ENCODE assay signal across 1 cellular context in the genomic region with DNA sequence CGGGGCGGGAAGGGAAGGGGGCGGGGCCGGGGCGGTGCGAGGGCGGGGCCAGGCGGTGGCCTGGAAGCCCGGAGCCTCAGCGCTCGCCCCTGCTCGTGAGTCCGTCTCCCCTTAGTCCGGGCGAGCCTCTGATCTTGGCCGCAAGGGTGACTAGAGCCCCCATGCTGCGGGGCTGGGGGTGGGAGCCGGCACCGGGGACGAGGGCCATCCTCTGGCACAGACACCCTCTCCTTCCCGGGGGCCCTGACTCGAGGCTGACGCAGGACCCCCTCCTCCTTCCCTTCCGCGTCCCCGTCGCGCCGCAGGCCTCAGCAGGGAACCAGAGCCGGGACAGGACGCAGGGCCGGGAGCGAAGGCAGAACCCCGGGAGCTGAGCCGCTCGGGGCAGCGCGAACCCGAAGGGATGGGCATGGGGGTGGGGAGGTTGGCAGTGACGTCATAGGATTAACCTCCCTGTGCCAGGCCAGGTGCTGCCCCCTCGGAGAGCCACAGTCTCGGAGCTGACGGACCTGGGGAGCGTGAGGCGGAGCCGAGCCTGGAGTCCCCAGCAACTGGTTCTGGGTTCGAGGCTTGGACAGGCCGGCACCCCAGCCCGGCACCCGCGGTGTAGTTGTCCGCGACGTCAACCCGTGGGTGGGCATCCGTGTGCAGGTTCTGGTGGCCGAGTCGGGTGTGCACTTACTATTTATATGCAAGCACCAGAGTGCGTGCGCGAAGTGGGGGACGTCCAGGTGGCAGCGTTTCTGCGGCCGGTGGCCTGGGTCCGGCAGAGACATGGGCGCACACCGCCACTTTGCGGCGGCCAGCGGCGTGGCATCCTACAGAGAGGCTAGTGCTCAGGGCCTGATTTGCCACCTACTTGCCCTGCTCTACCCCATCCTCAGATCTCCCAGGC.
TF ChIP-seq lines count a peak whose summit lies in the region.

No MANE protein-coding gene starts in this region.

TF ChIP-seq in HepG2, 621 proteins besides CTCF, POLR2A, EP300 and RAD21 (continued from another document and continues in another):
- TF ChIP-seq GABPA (IDR thresholded peaks at IDR 0.05; ENCODE audit: low read depth, low read length), result no peak
- no peak for TF ChIP-seq GABPA (CRISPR knock-in tag; IDR thresholded peaks at IDR 0.05; ENCODE audit: low read depth)
- TF ChIP-seq ZSCAN21 (CRISPR knock-in tag; IDR thresholded peaks at IDR 0.05; ENCODE audit: borderline replicate concordance), result peak; percentile 87; the same call in 1 of the 2 replicates
- TF ChIP-seq, protein P1, sequence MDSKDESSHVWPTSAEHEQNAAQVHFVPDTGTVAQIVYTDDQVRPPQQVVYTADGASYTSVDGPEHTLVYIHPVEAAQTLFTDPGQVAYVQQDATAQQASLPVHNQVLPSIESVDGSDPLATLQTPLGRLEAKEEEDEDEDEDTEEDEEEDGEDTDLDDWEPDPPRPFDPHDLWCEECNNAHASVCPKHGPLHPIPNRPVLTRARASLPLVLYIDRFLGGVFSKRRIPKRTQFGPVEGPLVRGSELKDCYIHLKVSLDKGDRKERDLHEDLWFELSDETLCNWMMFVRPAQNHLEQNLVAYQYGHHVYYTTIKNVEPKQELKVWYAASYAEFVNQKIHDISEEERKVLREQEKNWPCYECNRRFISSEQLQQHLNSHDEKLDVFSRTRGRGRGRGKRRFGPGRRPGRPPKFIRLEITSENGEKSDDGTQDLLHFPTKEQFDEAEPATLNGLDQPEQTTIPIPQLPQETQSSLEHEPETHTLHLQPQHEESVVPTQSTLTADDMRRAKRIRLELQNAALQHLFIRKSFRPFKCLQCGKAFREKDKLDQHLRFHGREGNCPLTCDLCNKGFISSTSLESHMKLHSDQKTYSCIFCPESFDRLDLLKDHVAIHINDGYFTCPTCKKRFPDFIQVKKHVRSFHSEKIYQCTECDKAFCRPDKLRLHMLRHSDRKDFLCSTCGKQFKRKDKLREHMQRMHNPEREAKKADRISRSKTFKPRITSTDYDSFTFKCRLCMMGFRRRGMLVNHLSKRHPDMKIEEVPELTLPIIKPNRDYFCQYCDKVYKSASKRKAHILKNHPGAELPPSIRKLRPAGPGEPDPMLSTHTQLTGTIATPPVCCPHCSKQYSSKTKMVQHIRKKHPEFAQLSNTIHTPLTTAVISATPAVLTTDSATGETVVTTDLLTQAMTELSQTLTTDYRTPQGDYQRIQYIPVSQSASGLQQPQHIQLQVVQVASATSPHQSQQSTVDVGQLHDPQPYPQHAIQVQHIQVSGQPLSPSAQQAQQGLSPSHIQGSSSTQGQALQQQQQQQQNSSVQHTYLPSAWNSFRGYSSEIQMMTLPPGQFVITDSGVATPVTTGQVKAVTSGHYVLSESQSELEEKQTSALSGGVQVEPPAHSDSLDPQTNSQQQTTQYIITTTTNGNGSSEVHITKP (CRISPR knock-in tag; IDR thresholded peaks at IDR 0.05; ENCODE audit: low read depth), result 0 out of 2 replicates have a peak, but pooled peaks have one; percentile 41
- no peak for TF ChIP-seq PLRG1 (conservative IDR thresholded peaks at IDR 0.05)
- TF ChIP-seq, protein P2, sequence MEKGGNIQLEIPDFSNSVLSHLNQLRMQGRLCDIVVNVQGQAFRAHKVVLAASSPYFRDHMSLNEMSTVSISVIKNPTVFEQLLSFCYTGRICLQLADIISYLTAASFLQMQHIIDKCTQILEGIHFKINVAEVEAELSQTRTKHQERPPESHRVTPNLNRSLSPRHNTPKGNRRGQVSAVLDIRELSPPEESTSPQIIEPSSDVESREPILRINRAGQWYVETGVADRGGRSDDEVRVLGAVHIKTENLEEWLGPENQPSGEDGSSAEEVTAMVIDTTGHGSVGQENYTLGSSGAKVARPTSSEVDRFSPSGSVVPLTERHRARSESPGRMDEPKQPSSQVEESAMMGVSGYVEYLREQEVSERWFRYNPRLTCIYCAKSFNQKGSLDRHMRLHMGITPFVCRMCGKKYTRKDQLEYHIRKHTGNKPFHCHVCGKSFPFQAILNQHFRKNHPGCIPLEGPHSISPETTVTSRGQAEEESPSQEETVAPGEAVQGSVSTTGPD (CRISPR knock-in tag; IDR thresholded peaks at IDR 0.05), result no peak
- TF ChIP-seq ZSCAN29 (CRISPR knock-in tag; conservative IDR thresholded peaks at IDR 0.05), result no peak
- TF ChIP-seq HHEX (CRISPR knock-in tag; IDR thresholded peaks at IDR 0.05), result no peak
- TF ChIP-seq SNRNP70 (IDR thresholded peaks at IDR 0.05; ENCODE audit: low read depth, low read length), result no peak
- TF ChIP-seq, protein P3, sequence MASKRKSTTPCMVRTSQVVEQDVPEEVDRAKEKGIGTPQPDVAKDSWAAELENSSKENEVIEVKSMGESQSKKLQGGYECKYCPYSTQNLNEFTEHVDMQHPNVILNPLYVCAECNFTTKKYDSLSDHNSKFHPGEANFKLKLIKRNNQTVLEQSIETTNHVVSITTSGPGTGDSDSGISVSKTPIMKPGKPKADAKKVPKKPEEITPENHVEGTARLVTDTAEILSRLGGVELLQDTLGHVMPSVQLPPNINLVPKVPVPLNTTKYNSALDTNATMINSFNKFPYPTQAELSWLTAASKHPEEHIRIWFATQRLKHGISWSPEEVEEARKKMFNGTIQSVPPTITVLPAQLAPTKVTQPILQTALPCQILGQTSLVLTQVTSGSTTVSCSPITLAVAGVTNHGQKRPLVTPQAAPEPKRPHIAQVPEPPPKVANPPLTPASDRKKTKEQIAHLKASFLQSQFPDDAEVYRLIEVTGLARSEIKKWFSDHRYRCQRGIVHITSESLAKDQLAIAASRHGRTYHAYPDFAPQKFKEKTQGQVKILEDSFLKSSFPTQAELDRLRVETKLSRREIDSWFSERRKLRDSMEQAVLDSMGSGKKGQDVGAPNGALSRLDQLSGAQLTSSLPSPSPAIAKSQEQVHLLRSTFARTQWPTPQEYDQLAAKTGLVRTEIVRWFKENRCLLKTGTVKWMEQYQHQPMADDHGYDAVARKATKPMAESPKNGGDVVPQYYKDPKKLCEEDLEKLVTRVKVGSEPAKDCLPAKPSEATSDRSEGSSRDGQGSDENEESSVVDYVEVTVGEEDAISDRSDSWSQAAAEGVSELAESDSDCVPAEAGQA (IDR thresholded peaks at IDR 0.05; ENCODE audit: low read depth), result no peak
- TF ChIP-seq, protein P3 (CRISPR knock-in tag; IDR thresholded peaks at IDR 0.05; ENCODE audit: borderline replicate concordance), result no peak
- TF ChIP-seq, protein P4, sequence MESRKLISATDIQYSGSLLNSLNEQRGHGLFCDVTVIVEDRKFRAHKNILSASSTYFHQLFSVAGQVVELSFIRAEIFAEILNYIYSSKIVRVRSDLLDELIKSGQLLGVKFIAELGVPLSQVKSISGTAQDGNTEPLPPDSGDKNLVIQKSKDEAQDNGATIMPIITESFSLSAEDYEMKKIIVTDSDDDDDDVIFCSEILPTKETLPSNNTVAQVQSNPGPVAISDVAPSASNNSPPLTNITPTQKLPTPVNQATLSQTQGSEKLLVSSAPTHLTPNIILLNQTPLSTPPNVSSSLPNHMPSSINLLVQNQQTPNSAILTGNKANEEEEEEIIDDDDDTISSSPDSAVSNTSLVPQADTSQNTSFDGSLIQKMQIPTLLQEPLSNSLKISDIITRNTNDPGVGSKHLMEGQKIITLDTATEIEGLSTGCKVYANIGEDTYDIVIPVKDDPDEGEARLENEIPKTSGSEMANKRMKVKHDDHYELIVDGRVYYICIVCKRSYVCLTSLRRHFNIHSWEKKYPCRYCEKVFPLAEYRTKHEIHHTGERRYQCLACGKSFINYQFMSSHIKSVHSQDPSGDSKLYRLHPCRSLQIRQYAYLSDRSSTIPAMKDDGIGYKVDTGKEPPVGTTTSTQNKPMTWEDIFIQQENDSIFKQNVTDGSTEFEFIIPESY (CRISPR knock-in tag; IDR thresholded peaks at IDR 0.05), result peak; percentile 88
- TF ChIP-seq ZNF224 (CRISPR knock-in tag; IDR thresholded peaks at IDR 0.05), result no peak
- no peak for TF ChIP-seq TBX3 (IDR thresholded peaks at IDR 0.05; ENCODE audit: borderline replicate concordance)
- TF ChIP-seq MIXL1 (CRISPR knock-in tag; IDR thresholded peaks at IDR 0.05), result no peak
- TF ChIP-seq HOXA9 (CRISPR knock-in tag; IDR thresholded peaks at IDR 0.05; ENCODE audit: borderline replicate concordance), result 0 out of 2 replicates have a peak, but pooled peaks have one; percentile 67
- no peak; the same call in 1 of the 2 replicates for TF ChIP-seq TOPORS (CRISPR knock-in tag; IDR thresholded peaks at IDR 0.05)
- TF ChIP-seq, protein P5, sequence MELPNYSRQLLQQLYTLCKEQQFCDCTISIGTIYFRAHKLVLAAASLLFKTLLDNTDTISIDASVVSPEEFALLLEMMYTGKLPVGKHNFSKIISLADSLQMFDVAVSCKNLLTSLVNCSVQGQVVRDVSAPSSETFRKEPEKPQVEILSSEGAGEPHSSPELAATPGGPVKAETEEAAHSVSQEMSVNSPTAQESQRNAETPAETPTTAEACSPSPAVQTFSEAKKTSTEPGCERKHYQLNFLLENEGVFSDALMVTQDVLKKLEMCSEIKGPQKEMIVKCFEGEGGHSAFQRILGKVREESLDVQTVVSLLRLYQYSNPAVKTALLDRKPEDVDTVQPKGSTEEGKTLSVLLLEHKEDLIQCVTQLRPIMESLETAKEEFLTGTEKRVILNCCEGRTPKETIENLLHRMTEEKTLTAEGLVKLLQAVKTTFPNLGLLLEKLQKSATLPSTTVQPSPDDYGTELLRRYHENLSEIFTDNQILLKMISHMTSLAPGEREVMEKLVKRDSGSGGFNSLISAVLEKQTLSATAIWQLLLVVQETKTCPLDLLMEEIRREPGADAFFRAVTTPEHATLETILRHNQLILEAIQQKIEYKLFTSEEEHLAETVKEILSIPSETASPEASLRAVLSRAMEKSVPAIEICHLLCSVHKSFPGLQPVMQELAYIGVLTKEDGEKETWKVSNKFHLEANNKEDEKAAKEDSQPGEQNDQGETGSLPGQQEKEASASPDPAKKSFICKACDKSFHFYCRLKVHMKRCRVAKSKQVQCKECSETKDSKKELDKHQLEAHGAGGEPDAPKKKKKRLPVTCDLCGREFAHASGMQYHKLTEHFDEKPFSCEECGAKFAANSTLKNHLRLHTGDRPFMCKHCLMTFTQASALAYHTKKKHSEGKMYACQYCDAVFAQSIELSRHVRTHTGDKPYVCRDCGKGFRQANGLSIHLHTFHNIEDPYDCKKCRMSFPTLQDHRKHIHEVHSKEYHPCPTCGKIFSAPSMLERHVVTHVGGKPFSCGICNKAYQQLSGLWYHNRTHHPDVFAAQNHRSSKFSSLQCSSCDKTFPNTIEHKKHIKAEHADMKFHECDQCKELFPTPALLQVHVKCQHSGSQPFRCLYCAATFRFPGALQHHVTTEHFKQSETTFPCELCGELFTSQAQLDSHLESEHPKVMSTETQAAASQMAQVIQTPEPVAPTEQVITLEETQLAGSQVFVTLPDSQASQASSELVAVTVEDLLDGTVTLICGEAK (IDR thresholded peaks at IDR 0.05), result no peak
- TF ChIP-seq, protein P5 (CRISPR knock-in tag; IDR thresholded peaks at IDR 0.05), result 0 out of 2 replicates have a peak, but pooled peaks have one; percentile 48
- no peak for TF ChIP-seq ISX (CRISPR knock-in tag; conservative IDR thresholded peaks at IDR 0.05)
- TF ChIP-seq ZNF121 (CRISPR knock-in tag; IDR thresholded peaks at IDR 0.05), result peak; percentile 49
- TF ChIP-seq BORCS8-MEF2B (CRISPR knock-in tag; IDR thresholded peaks at IDR 0.05), result no peak
